10 cellular contexts compared by ENCODE assay signal in the genomic region with DNA sequence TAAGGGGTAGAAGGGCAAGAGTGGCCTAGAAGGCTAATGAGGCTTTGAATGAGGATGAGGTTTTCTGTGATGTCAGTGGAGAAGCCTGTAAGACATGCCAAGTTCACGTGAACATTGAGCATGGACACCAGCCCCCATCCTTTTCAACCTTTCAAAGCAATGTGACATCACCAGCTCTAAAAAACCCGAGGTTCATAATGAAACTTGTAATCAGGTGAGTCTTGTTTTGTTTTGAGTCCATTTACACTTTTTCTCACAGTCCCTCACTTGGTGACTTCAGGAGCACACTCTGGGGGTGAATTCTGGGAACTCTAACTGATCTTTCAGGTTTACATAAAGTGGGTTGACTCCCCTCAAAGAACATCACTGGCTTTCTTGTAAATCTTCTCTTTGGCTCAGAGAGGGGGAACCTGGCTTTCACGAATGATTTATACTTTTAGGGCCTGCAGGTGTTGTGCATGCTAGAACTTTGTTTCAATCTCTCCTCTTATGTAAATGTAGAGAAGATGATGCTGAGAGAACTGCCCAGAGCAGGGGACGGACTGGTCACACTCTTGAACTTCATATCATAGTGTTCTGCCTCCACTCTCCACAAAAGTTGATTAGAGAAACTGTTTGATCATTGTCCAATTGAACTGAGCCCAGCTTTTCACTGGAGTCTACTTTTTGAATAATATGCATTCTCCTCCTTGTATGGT.
DNase-seq lines count a peak whose midpoint lies in the region; ATAC-seq and TF ChIP-seq lines count a peak whose summit lies in the region.
"Had no signal": no experiment of that assay in that cellular context is flagged by ENCODE, and none has a peak within 500 bp of the region (broad histone marks: within the 10 kb centered on the region; RNA-seq: fewer than 3 reads in every experiment).

No MANE protein-coding gene starts in this region.

- no peak overlapping the region for H2AFZ ChIP-seq in hepatocyte

- H3K4me3 Mint-ChIP-seq in Caco-2 (ENCODE audit: unreplicated experiment): no peak overlapping the region

- H3K27ac ChIP-seq in hepatocyte: no peak overlapping the region
- no peak overlapping the region for H3K27ac ChIP-seq in body of pancreas
- H3K27ac ChIP-seq: left ventricle myocardium inferior had no signal

- ATAC-seq in GM19035 (IDR thresholded peaks at IDR 0.05; ENCODE audit: unreplicated experiment) (peak; percentile 88), HG02763 (IDR thresholded peaks at IDR 0.05; ENCODE audit: unreplicated experiment) (peak; percentile 74), body of pancreas (no peak)

- intact Hi-C loops in body of pancreas (cut with DNase I) (no loop called here), Caco-2 (cut with micrococcal nuclease; ENCODE audit: unreplicated experiment) (no loop called here)

- DNase-seq in T-helper 2 cell: peak in 3 of 5 experiments; percentile 13 to 95 (median 24)
- peak; percentile 68 for DNase-seq in stimulated activated CD4-positive, alpha-beta T cell treated with anti-CD3 and anti-CD28 coated beads, Interleukin-4, amount 100 ng/mL, for 24 hours
- no peak for DNase-seq in hepatocyte (ENCODE audit: low spot score)
- DNase-seq in body of pancreas: no peak
- DNase-seq in ureter (ENCODE audit: low spot score): no peak
- no peak for DNase-seq in Caco-2
- DNase-seq: left ventricle myocardium inferior, MV-4-11 had no signal

- H3K9me3 ChIP-seq in hepatocyte (ENCODE audit: low read depth): no peaks in the 10 kb centered on the region
- H3K9me3 ChIP-seq in body of pancreas: no peaks in the 10 kb centered on the region
- no peaks in the 10 kb centered on the region for H3K9me3 ChIP-seq in Caco-2
- H3K9me3 ChIP-seq: left ventricle myocardium inferior had no signal

- H3K9me3 Mint-ChIP-seq in Caco-2 (ENCODE audit: unreplicated experiment): peaks cover 9% of the 10 kb centered on the region

- H3K36me3 ChIP-seq in hepatocyte (replicated peaks; ENCODE audit: insufficient read depth, low read depth) (no peaks in the 10 kb centered on the region), body of pancreas (replicated peaks in 1 of 2; ENCODE audit: insufficient read depth in 1 of 2, low read depth in 2 of 2) (no peaks in the 10 kb centered on the region), Caco-2 (ENCODE audit: control insufficient read depth, insufficient read depth, low read length) (no peaks in the 10 kb centered on the region)
- H3K36me3 ChIP-seq: left ventricle myocardium inferior had no signal

- POLR2A ChIA-PET in Caco-2 (lab: Charles Lee): no interaction called here

- H3K27me3 ChIP-seq in hepatocyte: no peaks in the 10 kb centered on the region
- H3K27me3 ChIP-seq in body of pancreas: no peaks in the 10 kb centered on the region
- H3K27me3 ChIP-seq in Caco-2 (replicated peaks; ENCODE audit: control insufficient read depth, insufficient read depth, low read length): no peaks in the 10 kb centered on the region

- no peak overlapping the region for H3K27ac Mint-ChIP-seq in Caco-2 (ENCODE audit: unreplicated experiment)

- H3K79me2 ChIP-seq in hepatocyte: no peaks in the 10 kb centered on the region

- H3K9me2 ChIP-seq in hepatocyte (replicated peaks; ENCODE audit: insufficient read depth): no peaks in the 10 kb centered on the region

- no peaks in the 10 kb centered on the region for H3K4me1 Mint-ChIP-seq in Caco-2 (ENCODE audit: low read depth, unreplicated experiment)

- TF ChIP-seq CTCF in hepatocyte (IDR thresholded peaks at IDR 0.05; ENCODE audit: poor library complexity) (no peak), body of pancreas (IDR thresholded peaks at IDR 0.05) (no peak), Caco-2 (IDR thresholded peaks at IDR 0.05; ENCODE audit: insufficient read depth in 1 of 2, low read depth in 1 of 2, low read length in 1 of 2, severe bottlenecking in 1 of 2, unreplicated experiment in 1 of 2) (no peak)

- BruUV-seq in Caco-2 (replicated peaks; lab: Mats Ljungman, UMichigan): no TSS peak

- H3K27me3 Mint-ChIP-seq in Caco-2 (ENCODE audit: insufficient read depth, unreplicated experiment): no peaks in the 10 kb centered on the region

- H3K36me3 Mint-ChIP-seq in Caco-2 (ENCODE audit: insufficient read depth, unreplicated experiment): no peaks in the 10 kb centered on the region

- CTCF ChIA-PET in Caco-2 (lab: Charles Lee): no interaction called here

- WGBS in hepatocyte (ENCODE audit: low lambda C conversion rate, missing lambda C conversion rate): 82% methylated on average over 4 of the region's 4 CpGs
- WGBS in body of pancreas, 2 donors: 42 to 62% methylated on average over 4 of the region's 4 CpGs

- no peak for TF ChIP-seq POLR2A in body of pancreas (IDR thresholded peaks at IDR 0.05)

- H4K20me1 ChIP-seq in hepatocyte (ENCODE audit: insufficient read depth, poor library complexity, severe bottlenecking): no peaks in the 10 kb centered on the region

- H3K4me2 ChIP-seq in hepatocyte: no peak overlapping the region

- H3K4me1 ChIP-seq in hepatocyte (ENCODE audit: insufficient read depth): no peaks in the 10 kb centered on the region
- H3K4me1 ChIP-seq in body of pancreas: no peaks in the 10 kb centered on the region
- no peaks in the 10 kb centered on the region for H3K4me1 ChIP-seq in Caco-2
- H3K4me1 ChIP-seq: left ventricle myocardium inferior had no signal

- no peak overlapping the region for H3K4me3 ChIP-seq in hepatocyte
- H3K4me3 ChIP-seq in body of pancreas: no peak overlapping the region
- H3K4me3 ChIP-seq in Caco-2 (ENCODE audit: low read depth, low read length): no peak overlapping the region
- H3K4me3 ChIP-seq: left ventricle myocardium inferior had no signal

Comparison
In these comparisons a context has a peak if more than half of its experiments do, and no peak if none do; other contexts are left out.
1. DNase-seq: peak in T-helper 2 cell (3 of 5) and stimulated activated CD4-positive, alpha-beta T cell treated with anti-CD3 and anti-CD28 coated beads, Interleukin-4, amount 100 ng/mL, for 24 hours (single experiment); none in hepatocyte (single experiment), body of pancreas (0 of 4), ureter (single experiment) and Caco-2 (0 of 2).